Comparison of ENCODE assay signal across 25 cellular contexts in the genomic region with DNA sequence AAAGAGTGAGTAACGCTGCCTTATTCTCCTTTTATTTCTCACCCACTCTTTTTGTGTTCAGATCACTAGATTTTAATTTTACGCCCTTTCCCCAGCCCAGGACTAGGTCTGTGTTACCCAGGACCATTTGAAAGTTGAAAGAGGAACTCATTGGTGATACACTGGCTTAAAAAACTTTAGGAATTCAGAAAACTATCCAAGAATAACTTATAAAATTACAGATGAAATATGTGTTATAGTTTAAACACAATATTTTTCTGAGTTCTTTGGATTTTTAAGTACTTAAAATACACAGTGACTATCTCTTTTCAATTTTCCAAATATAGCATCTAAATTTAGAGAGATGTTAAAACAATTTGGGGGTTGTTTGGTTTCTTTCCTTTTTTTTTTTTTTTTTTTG.
"Had no signal": no experiment of that assay in that cellular context is flagged by ENCODE, and none has a peak within 500 bp of the region (broad histone marks: within the 10 kb centered on the region; RNA-seq: fewer than 3 reads in every experiment).

No MANE protein-coding gene starts in this region.

- H3K27me3 ChIP-seq: body of pancreas, MG63 had no signal

- H2AFZ ChIP-seq: PC-9 had no signal

- H3K4me2 ChIP-seq: KMS-11, PC-9 had no signal

- H3K4me1 ChIP-seq: body of pancreas had no signal

- H3K9me3 ChIP-seq: body of pancreas, MG63 had no signal

- DNase-seq: activated CD4-positive, alpha-beta memory T cell treated with anti-CD3 and anti-CD28 coated beads, Interleukin-2, amount 10 ng/mL, durations not matched to agents 7 days and 5 days; activated CD4-positive, alpha-beta T cell treated with anti-CD3 and anti-CD28 coated beads, Interleukin-2, amount 50 U/mL, for 1 hour; activated CD4-positive, CD25-positive, alpha-beta regulatory T cell; activated gamma-delta T cell; activated naive CD4-positive, alpha-beta T cell treated with anti-CD3 and anti-CD28 coated beads for 36 hours; activated T-cell treated with anti-CD3 and anti-CD28 coated beads for 4 hours; activated T-cell treated with anti-CD3 and anti-CD28 coated beads, Interleukin-2, amount 50 U/mL, for 48 hours; aorta; body of pancreas; central memory CD4-positive, alpha-beta T cell; MG63; MV-4-11; NCI-H1092 treated with DMSO at 0.1 percent for 48 hours; NCI-H1417 treated with DMSO at 0.1 percent for 48 hours; NCI-H1694; NCI-H2029 treated with DMSO at 0.1 percent for 48 hours; NCI-H345; NCI-H510A; NCI-H526 treated with DMSO at 0.1 percent for 48 hours; PC-9; SIG-M5; T-helper 1 cell had no signal

- H3K4me3 ChIP-seq: body of pancreas, MG63, PC-9 had no signal

- H3K27ac ChIP-seq: body of pancreas, KMS-11, PC-9, VCaP had no signal

- ATAC-seq: activated T-helper 17 cell treated with anti-CD3 and anti-CD28 coated beads, Interleukin-2, amount 50 U/mL, for 72 hours; body of pancreas had no signal

- H3K36me3 ChIP-seq: MG63 had no signal

- H3K9ac ChIP-seq: KMS-11 had no signal
